ENCODE assay signal across 9 cellular contexts in the genomic region with DNA sequence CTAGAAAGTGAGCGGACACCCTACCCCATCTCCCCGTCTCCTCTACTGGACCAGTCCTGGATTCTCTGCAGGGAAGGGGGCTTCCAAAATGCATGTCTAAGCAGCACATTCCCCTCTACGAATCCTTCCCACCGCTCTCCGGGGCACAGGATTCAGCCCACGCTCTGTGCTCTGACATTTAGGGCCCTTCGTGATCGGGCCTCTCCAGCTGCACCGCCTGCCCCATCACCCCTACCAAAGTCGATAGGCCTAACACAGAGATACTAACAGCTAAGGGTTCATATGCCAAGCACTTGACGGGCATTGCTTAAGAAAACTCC. TPM values are rescaled to one million over a fixed set of nuclear protein-coding genes. Genes with fewer than 3 reads are reported as not detected.
DNase-seq lines count a peak whose midpoint lies in the region; ATAC-seq and TF ChIP-seq lines count a peak whose summit lies in the region.
"Had no signal": no experiment of that assay in that cellular context is flagged by ENCODE, and none has a peak within 500 bp of the region (broad histone marks: within the 10 kb centered on the region; RNA-seq: fewer than 3 reads in every experiment).

No MANE protein-coding gene starts in this region.

- H3K27me3 Mint-ChIP-seq in endodermal cell (ENCODE audit: insufficient read depth), result peaks cover 57% of the 10 kb centered on the region
- peaks cover 19% of the 10 kb centered on the region for H3K27me3 Mint-ChIP-seq in neural crest cell (ENCODE audit: low read depth)

- no peak overlapping the region for H3K27ac Mint-ChIP-seq in endodermal cell
- no peak overlapping the region for H3K27ac Mint-ChIP-seq in neural crest cell (ENCODE audit: unreplicated experiment)

- H3K9me3 Mint-ChIP-seq in endodermal cell (no peaks in the 10 kb centered on the region), neural crest cell (no peaks in the 10 kb centered on the region)

- H3K27ac ChIP-seq in BLaER1 (no peak overlapping the region), endodermal cell (ENCODE audit: low read depth, low read length) (no peak overlapping the region)

- no peak for DNase-seq in NT2/D1 (ENCODE audit: low read depth, low spot score)
- no peak for DNase-seq in endodermal cell
- no peak for DNase-seq in neural crest cell (ENCODE audit: low read depth, low spot score)
- no peak for DNase-seq in NCI-H446 treated with DMSO at 0.1 percent for 48 hours (lab: John Stamatoyannopoulos, UW)
- DNase-seq: NCI-H2171 had no signal

- no peak for ATAC-seq in GM18867 (IDR thresholded peaks at IDR 0.05; ENCODE audit: unreplicated experiment)
- no peak for ATAC-seq in GM21367 (IDR thresholded peaks at IDR 0.05; ENCODE audit: unreplicated experiment)
- no peak for ATAC-seq in GM21360 (IDR thresholded peaks at IDR 0.05; ENCODE audit: unreplicated experiment)

- H3K4me1 ChIP-seq in BLaER1 (peaks cover 45% of the 10 kb centered on the region), NT2/D1 (ENCODE audit: insufficient read depth, insufficient read length) (peaks cover 2% of the 10 kb centered on the region), endodermal cell (ENCODE audit: control insufficient read depth, insufficient read depth, low read length) (peaks cover 2% of the 10 kb centered on the region)

- H3K9ac ChIP-seq in BLaER1 (peak overlapping the region; percentile 82; the same call in 1 of the 2 replicates), NT2/D1 (ENCODE audit: insufficient read length, low read depth) (peak overlapping the region; percentile 85), endodermal cell (ENCODE audit: extremely low read depth, low read length, poor library complexity, severe bottlenecking) (no peak overlapping the region)

- peaks cover 38% of the 10 kb centered on the region for H3K27me3 ChIP-seq in BLaER1
- H3K27me3 ChIP-seq in NT2/D1 (ENCODE audit: insufficient read depth, insufficient read length), result peaks cover 50% of the 10 kb centered on the region
- peaks cover 43% of the 10 kb centered on the region for H3K27me3 ChIP-seq in endodermal cell (ENCODE audit: control insufficient read depth, insufficient read depth, low read length, poor library complexity, severe bottlenecking)

- H3K36me3 Mint-ChIP-seq in endodermal cell (ENCODE audit: low read depth), result peaks cover 17% of the 10 kb centered on the region
- H3K36me3 Mint-ChIP-seq in neural crest cell (ENCODE audit: low read depth), result peaks cover 15% of the 10 kb centered on the region

- peaks cover 42% of the 10 kb centered on the region for H3K36me3 ChIP-seq in BLaER1
- H3K36me3 ChIP-seq in NT2/D1 (ENCODE audit: insufficient read depth, insufficient read length, low read length), result peaks cover 30% of the 10 kb centered on the region
- H3K36me3 ChIP-seq in endodermal cell (ENCODE audit: control insufficient read depth, insufficient read depth, low read length), result peaks cover 12% of the 10 kb centered on the region

- TF ChIP-seq CTCF in endodermal cell (conservative IDR thresholded peaks at IDR 0.05) (no peak), neural crest cell (conservative IDR thresholded peaks at IDR 0.05) (no peak)

- peak overlapping the region; percentile 93 for H3K4me3 ChIP-seq in BLaER1
- peak overlapping the region; percentile 72 for H3K4me3 ChIP-seq in NT2/D1 (ENCODE audit: insufficient read length, low read depth)
- peak overlapping the region; percentile 83 for H3K4me3 ChIP-seq in endodermal cell (ENCODE audit: low read length)

- H3K4me1 Mint-ChIP-seq in endodermal cell, result peaks cover 3% of the 10 kb centered on the region
- peaks cover 18% of the 10 kb centered on the region for H3K4me1 Mint-ChIP-seq in neural crest cell

- H3K9me3 ChIP-seq in BLaER1 (no peaks in the 10 kb centered on the region), NT2/D1 (ENCODE audit: insufficient read depth, low read length) (no peaks in the 10 kb centered on the region), endodermal cell (ENCODE audit: control insufficient read depth, low read length) (no peaks in the 10 kb centered on the region)

- peak overlapping the region; percentile 94 for H3K4me2 ChIP-seq in BLaER1

- 0 out of 2 replicates have a peak, but pooled peaks cover 5% of the 10 kb centered on the region for H4K20me1 ChIP-seq in BLaER1

- WGBS in endodermal cell (ENCODE audit: insufficient coverage in 1 of 2, insufficient read length in 1 of 2), 2 experiments, result 92 to 93% methylated on average over 9 to 11 of the region's 11 CpGs

- H3K4me3 Mint-ChIP-seq in endodermal cell (peak overlapping the region; percentile 53), neural crest cell (peak overlapping the region; percentile 91)

RNA-seq across cellular contexts. Expression of a gene that starts 1.2 kb away (rescaled TPM):
- 10 to 100 TPM; 10.2 to 11.4 TPM for total RNA-seq in endodermal cell
- 12.2 TPM for polyA plus RNA-seq in endodermal cell (2013, experiment 1 of 2)
- polyA plus RNA-seq in endodermal cell (2013, experiment 2 of 2), result 12.5 TPM
- 37.2 and 40.0 TPM in 2 replicates for total RNA-seq in neural crest cell

RNA-seq across cellular contexts. Expression of a gene that starts 5.0 kb away (rescaled TPM):
- total RNA-seq in endodermal cell (100 to 1,000 TPM; 135 to 172 TPM), neural crest cell (112 and 118 TPM in 2 replicates)
- 137 TPM for polyA plus RNA-seq in endodermal cell (2013, experiment 1 of 2)
- 140 TPM for polyA plus RNA-seq in endodermal cell (2013, experiment 2 of 2)

RNA-seq across cellular contexts. Expression of a gene that starts 21.9 kb away (rescaled TPM):
- total RNA-seq in endodermal cell (10 to 100 TPM; 18.6 to 31.3 TPM), neural crest cell (40.9 and 42.4 TPM in 2 replicates)
- 19.3 TPM for polyA plus RNA-seq in endodermal cell (2013, experiment 1 of 2)
- 19.2 TPM for polyA plus RNA-seq in endodermal cell (2013, experiment 2 of 2)

RNA-seq across cellular contexts. Expression of a gene that starts 22.0 kb away (rescaled TPM):
- total RNA-seq in endodermal cell (100 to 1,000 TPM; 101 to 102 TPM), neural crest cell (91.2 and 92.5 TPM in 2 replicates)
- 139 TPM for polyA plus RNA-seq in endodermal cell (2013, experiment 1 of 2)
- 127 TPM for polyA plus RNA-seq in endodermal cell (2013, experiment 2 of 2)

RNA-seq across cellular contexts. Expression of a gene that starts 49.8 kb away (rescaled TPM):
- total RNA-seq in endodermal cell, result 10 to 100 TPM; 40.9 to 49.7 TPM
- polyA plus RNA-seq in endodermal cell (2013, experiment 1 of 2), result 32.9 TPM
- 36.2 TPM for polyA plus RNA-seq in endodermal cell (2013, experiment 2 of 2)
- total RNA-seq in neural crest cell, result 31.6 and 36.0 TPM in 2 replicates
